29 cellular contexts compared by ENCODE assay signal in genomic region chr4:188915175-188915574, GRCh38.
"Had no signal": no experiment of that assay in that cellular context is flagged by ENCODE, and none has a peak within 500 bp of the region (broad histone marks: within the 10 kb centered on the region; RNA-seq: fewer than 3 reads in every experiment).

No MANE protein-coding gene starts in this region.

- H3K27me3 Mint-ChIP-seq: stimulated activated memory B cell treated with anti-CD40 and anti-IgM and Interleukin-4, amounts not matched to agents 10 μg/mL and 1 μg/mL and 100 μg/mL, for 72 hours; stimulated activated naive B cell treated with anti-CD40 and anti-IgM and Interleukin-4, amounts not matched to agents 10 μg/mL and 1 μg/mL and 100 μg/mL, for 72 hours; stimulated activated naive CD8-positive, alpha-beta T cell treated with anti-CD3 and anti-CD28 coated beads, Interleukin-15, amount 100 ng/mL, for 72 hours; stimulated activated naive CD8-positive, alpha-beta T cell treated with anti-CD3 and anti-CD28 coated beads, Interleukin-15, Interleukin-2, amounts not matched to agents 100 ng/mL and 50 ng/mL, for 24 hours; type B pancreatic cell had no signal

- DNase-seq: stimulated activated CD4-positive, alpha-beta T cell treated with anti-CD3 and anti-CD28 coated beads, Interleukin-2, amount 100 ng/mL, for 48 hours; stimulated activated CD4-positive, alpha-beta T cell treated with anti-CD3 and anti-CD28 coated beads, Interleukin-4, amount 100 ng/mL, for 1 hour; stimulated activated CD4-positive, alpha-beta T cell treated with anti-CD3 and anti-CD28 coated beads, Interleukin-4, amount 100 ng/mL, for 24 hours; stimulated activated CD4-positive, alpha-beta T cell treated with anti-CD3 and anti-CD28 coated beads, Interleukin-4, amount 100 ng/mL, for 4 hours; stimulated activated CD8-positive, alpha-beta memory T cell treated with anti-CD3 and anti-CD28 coated beads, Interleukin-4, amount 100 ng/mL, for 48 hours; stimulated activated naive B cell treated with anti-CD40 and anti-IgM and Interleukin-4, amounts not matched to agents 10 μg/mL and 1 μg/mL and 100 μg/mL, for 72 hours; stimulated activated naive CD4-positive, alpha-beta T cell; stimulated activated naive CD4-positive, alpha-beta T cell treated with Interleukin-2 at 50 U/mL for 16 hours; stimulated activated naive CD8-positive, alpha-beta T cell treated with anti-CD3 and anti-CD28 coated beads, Interleukin-15, amount 100 ng/mL, for 72 hours; stimulated activated naive CD8-positive, alpha-beta T cell treated with anti-CD3 and anti-CD28 coated beads, Interleukin-15, Interleukin-2, amounts not matched to agents 100 U/mL and 50 U/mL, for 24 hours; stomach; substantia nigra; testis; thyroid gland; tibial artery; transverse colon; trophoblast cell; upper lobe of left lung; upper lobe of right lung; uterus had no signal

- H3K36me3 Mint-ChIP-seq: stimulated activated effector memory CD8-positive, alpha-beta T cell treated with anti-CD3 and anti-CD28 coated beads, Interleukin-12 subunit alpha, Interleukin-12 subunit beta, amount 100 ng/mL, for 72 hours; stimulated activated memory B cell treated with anti-CD40 and anti-IgM and Interleukin-4, amounts not matched to agents 10 μg/mL and 1 μg/mL and 100 μg/mL, for 72 hours; stimulated activated naive B cell treated with anti-CD40 and anti-IgM and Interleukin-4, amounts not matched to agents 10 μg/mL and 1 μg/mL and 100 μg/mL, for 72 hours; type B pancreatic cell had no signal

- H3K4me3 ChIP-seq: stomach, suprapubic skin, testis, thoracic aorta, thyroid gland, tibial artery, tibial nerve, transverse colon, upper lobe of left lung, upper lobe of right lung, uterus, vagina had no signal

- H3K36me3 ChIP-seq: stomach, suprapubic skin, thoracic aorta, thyroid gland, tibial artery, tibial nerve, transverse colon, upper lobe of left lung, upper lobe of right lung, uterus, vagina had no signal

- H3K27me3 ChIP-seq: stomach, suprapubic skin, testis, thyroid gland, tibial artery, tibial nerve, transverse colon, upper lobe of left lung, upper lobe of right lung, uterus, vagina had no signal

- FAIRE-seq: urothelium cell line had no signal

- H3K27ac ChIP-seq: stomach, suprapubic skin, testis, thoracic aorta, thyroid gland, tibial artery, tibial nerve, transverse colon, upper lobe of left lung, upper lobe of right lung, uterus, vagina had no signal

- H3K27ac Mint-ChIP-seq: stimulated activated effector memory CD8-positive, alpha-beta T cell treated with anti-CD3 and anti-CD28 coated beads, Interleukin-12 subunit alpha, Interleukin-12 subunit beta, amount 100 ng/mL, for 72 hours; stimulated activated memory B cell treated with anti-CD40 and anti-IgM and Interleukin-4, amounts not matched to agents 10 μg/mL and 1 μg/mL and 100 μg/mL, for 72 hours; stimulated activated naive B cell treated with anti-CD40 and anti-IgM and Interleukin-4, amounts not matched to agents 10 μg/mL and 1 μg/mL and 100 μg/mL, for 72 hours; stimulated activated naive CD8-positive, alpha-beta T cell treated with anti-CD3 and anti-CD28 coated beads, Interleukin-15, amount 100 ng/mL, for 72 hours; stimulated activated naive CD8-positive, alpha-beta T cell treated with anti-CD3 and anti-CD28 coated beads, Interleukin-15, Interleukin-2, amounts not matched to agents 100 ng/mL and 50 ng/mL, for 24 hours; type B pancreatic cell had no signal

- ATAC-seq: stimulated activated effector memory CD8-positive, alpha-beta T cell treated with anti-CD3 and anti-CD28 coated beads, Interleukin-12 subunit alpha, Interleukin-12 subunit beta, amount 100 ng/mL, for 72 hours; stimulated activated memory B cell treated with anti-CD40 and anti-IgM and Interleukin-4, amounts not matched to agents 10 μg/mL and 1 μg/mL and 100 μg/mL, for 72 hours; stimulated activated naive B cell treated with anti-CD40 and anti-IgM and Interleukin-4, amounts not matched to agents 10 μg/mL and 1 μg/mL and 100 μg/mL, for 72 hours; stimulated activated naive CD8-positive, alpha-beta T cell treated with anti-CD3 and anti-CD28 coated beads, Interleukin-15, amount 100 ng/mL, for 72 hours; stimulated activated naive CD8-positive, alpha-beta T cell treated with anti-CD3 and anti-CD28 coated beads, Interleukin-15, Interleukin-2, amounts not matched to agents 100 U/mL and 50 U/mL, for 24 hours; upper lobe of right lung had no signal

- H3K4me1 Mint-ChIP-seq: stimulated activated effector memory CD8-positive, alpha-beta T cell treated with anti-CD3 and anti-CD28 coated beads, Interleukin-12 subunit alpha, Interleukin-12 subunit beta, amount 100 ng/mL, for 72 hours; stimulated activated memory B cell treated with anti-CD40 and anti-IgM and Interleukin-4, amounts not matched to agents 10 μg/mL and 1 μg/mL and 100 μg/mL, for 72 hours; stimulated activated naive B cell treated with anti-CD40 and anti-IgM and Interleukin-4, amounts not matched to agents 10 μg/mL and 1 μg/mL and 100 μg/mL, for 72 hours; stimulated activated naive CD8-positive, alpha-beta T cell treated with anti-CD3 and anti-CD28 coated beads, Interleukin-15, amount 100 ng/mL, for 72 hours had no signal

- H3K4me1 ChIP-seq: stomach, suprapubic skin, testis, thyroid gland, tibial artery, tibial nerve, transverse colon, upper lobe of left lung, upper lobe of right lung, uterus, vagina had no signal

- H3K9me3 ChIP-seq: testis, thoracic aorta, thyroid gland, transverse colon, upper lobe of right lung, uterus, vagina had no signal

- H3K4me3 Mint-ChIP-seq: stimulated activated effector memory CD8-positive, alpha-beta T cell treated with anti-CD3 and anti-CD28 coated beads, Interleukin-12 subunit alpha, Interleukin-12 subunit beta, amount 100 ng/mL, for 72 hours; stimulated activated memory B cell treated with anti-CD40 and anti-IgM and Interleukin-4, amounts not matched to agents 10 μg/mL and 1 μg/mL and 100 μg/mL, for 72 hours; stimulated activated naive B cell treated with anti-CD40 and anti-IgM and Interleukin-4, amounts not matched to agents 10 μg/mL and 1 μg/mL and 100 μg/mL, for 72 hours; stimulated activated naive CD8-positive, alpha-beta T cell treated with anti-CD3 and anti-CD28 coated beads, Interleukin-15, amount 100 ng/mL, for 72 hours; stimulated activated naive CD8-positive, alpha-beta T cell treated with anti-CD3 and anti-CD28 coated beads, Interleukin-15, Interleukin-2, amounts not matched to agents 100 ng/mL and 50 ng/mL, for 24 hours; type B pancreatic cell had no signal
